8 cellular contexts compared by ENCODE assay signal in the genomic region with DNA sequence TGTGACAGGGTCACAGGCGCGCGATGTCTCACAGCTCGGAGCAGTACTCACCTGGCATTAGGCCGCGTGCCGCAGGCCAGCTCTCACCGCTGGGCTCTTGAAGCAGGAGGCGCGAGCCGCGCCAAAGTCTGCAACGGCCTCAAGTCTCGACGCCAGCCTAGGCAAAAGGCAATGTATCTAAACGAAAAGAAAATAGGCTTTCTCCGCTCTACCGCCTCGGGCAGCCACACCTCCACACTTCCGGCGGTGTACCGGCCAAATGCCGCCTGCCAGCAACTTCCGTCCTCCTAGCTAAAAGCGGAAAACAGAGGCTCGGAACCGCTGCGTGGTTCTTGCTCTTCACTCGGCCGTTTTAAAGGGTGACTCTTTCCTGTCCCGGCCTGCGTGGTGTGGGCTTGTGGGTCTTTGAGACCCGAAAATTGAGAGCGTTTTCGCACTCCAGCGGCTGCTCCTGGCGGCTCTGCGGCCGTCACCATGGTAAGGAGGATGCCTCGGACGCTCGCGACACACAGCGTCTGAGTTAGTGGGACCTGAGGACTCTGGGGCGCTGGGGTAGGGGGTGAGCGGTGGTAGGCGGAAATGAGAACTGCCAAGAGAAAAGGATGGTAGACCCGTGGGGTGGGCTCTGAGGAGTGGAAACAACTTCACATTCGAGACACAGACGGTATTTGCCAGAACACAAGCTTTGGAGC. TPM values are rescaled to one million over a fixed set of nuclear protein-coding genes. Genes with fewer than 3 reads are reported as not detected.
A peak's percentile ranks its signal among the peaks of the same experiment; 100 is the strongest.
DNase-seq lines count a peak whose midpoint lies in the region; ATAC-seq, FAIRE-seq and TF ChIP-seq lines count a peak whose summit lies in the region.

Gene GFM2 (minus strand): TSS at position 231 of the 692 bp plus-strand sequence. CDS start 3,375 bp downstream, outside the sequence.
Gene NSA2 (plus strand): TSS at position 363 of the 692 bp plus-strand sequence. CDS start 112 bp downstream, at position 475.

- H2BK12ac ChIP-seq in H1 (ENCODE audit: low read depth, low read length) (no peak within 1 kb of the TSS), mesenchymal stem cell (ENCODE audit: low read length in 2 of 2) (peak within 1 kb of the TSS in 1 of 2 experiments; percentile 10)

- H3K9me3 ChIP-seq in H1 (ENCODE audit: insufficient read depth in 2 of 2, low read depth in 1 of 2, low read length in 1 of 2) (no peaks in the 10 kb centered on the region), mesenchymal stem cell (ENCODE audit: control insufficient read depth, low read length) (no peaks in the 10 kb centered on the region)

- H3K27me3 ChIP-seq in H1 (replicated peaks in 1 of 4; ENCODE audit: control insufficient read depth in 3 of 4, extremely low read depth in 1 of 4, insufficient read depth in 3 of 4, low read length in 3 of 4) (no peaks in the 10 kb centered on the region), mesenchymal stem cell (ENCODE audit: control insufficient read depth in 1 of 2, insufficient read depth in 1 of 2, low read length in 2 of 2) (no peaks in the 10 kb centered on the region)

- H3K79me2 ChIP-seq in H1 (ENCODE audit: control insufficient read depth in 1 of 2, insufficient read depth in 2 of 2, low read length in 2 of 2): peaks cover 12 to 45% of the 10 kb centered on the region in 2 experiments

- FAIRE-seq in H1 (lab: Jason Lieb, UNC): no peak

- H3K18ac ChIP-seq in H1 (ENCODE audit: extremely low read depth, low read length): 0 out of 2 replicates have a peak within 1 kb of the TSS, but pooled peaks have one; percentile 11
- H3K18ac ChIP-seq in mesenchymal stem cell (ENCODE audit: low read depth in 1 of 2, low read length in 2 of 2): peak within 1 kb of the TSS; percentile 79 to 95

- H3K79me1 ChIP-seq in H1 (ENCODE audit: low read depth, low read length): peaks cover 3% of the 10 kb centered on the region; the same call in 1 of the 2 replicates
- H3K79me1 ChIP-seq in mesenchymal stem cell (replicated peaks; ENCODE audit: low read length, poor library complexity, severe bottlenecking): peaks cover 15% of the 10 kb centered on the region

- H2BK120ac ChIP-seq in H1 (replicated peaks; ENCODE audit: low read depth, low read length) (no peak within 1 kb of the TSS), mesenchymal stem cell (ENCODE audit: low read depth, low read length) (no peak within 1 kb of the TSS)

- CTCF ChIA-PET in H1 (lab: Charles Lee; ENCODE audit: partially characterized antibody): interaction anchor here (1.1 to 2.7 kb wide), 12 partner anchors 7 to 168 kb away, joined by 3 to 10 read pairs (median 5); no protein-coding TSS in a partner anchor

- peak in 1 of 2 experiments; percentile 69; a peak in 1 of 3 replicates for TF ChIP-seq POLR2A in H1 (IDR thresholded peaks at IDR 0.05; ENCODE audit: control extremely low read depth in 1 of 2, low read depth in 2 of 2, low read length in 2 of 2)

- H3K23ac ChIP-seq in H1 (ENCODE audit: insufficient read length) (no peak within 1 kb of the TSS), mesenchymal stem cell (ENCODE audit: low read length in 2 of 2) (peak within 1 kb of the TSS in 1 of 2 experiments; percentile 57)

- DNase-seq in COLO668 (lab: John Stamatoyannopoulos, UW; ENCODE audit: unreplicated experiment): peak; percentile 84
- peak; percentile 88 for DNase-seq in HT1080 (ENCODE audit: low read depth)
- DNase-seq in NOMO-1 treated with DMSO at 0.1 percent for 48 hours (lab: John Stamatoyannopoulos, UW; ENCODE audit: unreplicated experiment): peak; percentile 90
- peak; percentile 75 to 80 (median 79) for DNase-seq in activated CD8-positive, alpha-beta memory T cell treated with anti-CD3 and anti-CD28 coated beads for 48 hours (ENCODE audit: low read depth in 2 of 3, low spot score in 2 of 3)
- peak; percentile 84 to 95 for DNase-seq in H1 (ENCODE audit: low read depth in 1 of 2, low spot score in 2 of 2)
- peak; percentile 97 for DNase-seq in mesenchymal stem cell
- DNase-seq in stimulated activated CD8-positive, alpha-beta memory T cell treated with anti-CD3 and anti-CD28 coated beads, Interleukin-12 subunit alpha, Interleukin-12 subunit beta, amount 100 ng/mL, for 4 hours (ENCODE audit: low read depth): peak; percentile 87

- no peak within 1 kb of the TSS; the same call in 1 of the 2 replicates for H2BK15ac ChIP-seq in H1 (ENCODE audit: low read length)
- peak within 1 kb of the TSS; percentile 78 for H2BK15ac ChIP-seq in mesenchymal stem cell (ENCODE audit: low read depth, poor library complexity, severe bottlenecking)

- H4K20me1 ChIP-seq in H1 (replicated peaks in 1 of 2; ENCODE audit: control insufficient read depth in 1 of 2, insufficient read depth in 2 of 2, low read length in 2 of 2): peaks cover 0 to 3% of the 10 kb centered on the region in 2 experiments

- TF ChIP-seq RAD21 in H1 (IDR thresholded peaks at IDR 0.05 in 1 of 2, conservative IDR thresholded peaks at IDR 0.05 in 1 of 2; ENCODE audit: low read depth in 2 of 2, low read length in 2 of 2): 0 out of 4 replicates have a peak, but pooled peaks have one; percentile 0 to 4

- H3K4me2 ChIP-seq in H1 (ENCODE audit: insufficient read depth in 1 of 2, low read depth in 2 of 2, low read length in 2 of 2) (peak within 1 kb of the TSS; percentile 84 to 97), mesenchymal stem cell (ENCODE audit: low read length, poor library complexity, severe bottlenecking) (peak within 1 kb of the TSS; percentile 94)

- H4K8ac ChIP-seq in H1 (ENCODE audit: extremely low read depth, insufficient read depth, low read length): peak within 1 kb of the TSS; percentile 97
- peak within 1 kb of the TSS; percentile 98 for H4K8ac ChIP-seq in mesenchymal stem cell (ENCODE audit: low read length)

- H3K4ac ChIP-seq in H1 (replicated peaks; ENCODE audit: insufficient read length, low read depth, low read length): no peak within 1 kb of the TSS
- peak within 1 kb of the TSS in 1 of 2 experiments; percentile 96 for H3K4ac ChIP-seq in mesenchymal stem cell (ENCODE audit: low read depth in 1 of 2, low read length in 2 of 2)

- H3K14ac ChIP-seq in H1 (ENCODE audit: insufficient read length): no peak within 1 kb of the TSS
- peak within 1 kb of the TSS in 1 of 2 experiments; percentile 98 for H3K14ac ChIP-seq in mesenchymal stem cell (ENCODE audit: low read length in 2 of 2)

- H3K36me3 ChIP-seq in H1 (ENCODE audit: control insufficient read depth in 2 of 4, insufficient read depth in 4 of 4, low read length in 3 of 4) (peaks cover 0 to 29% (median 15%) of the 10 kb centered on the region in 4 experiments; a peak in 7 of 8 replicates), mesenchymal stem cell (ENCODE audit: control insufficient read depth in 1 of 2, insufficient read depth in 2 of 2, low read depth in 1 of 2, low read length in 2 of 2) (peaks cover 4 to 31% of the 10 kb centered on the region in 2 experiments)

- WGBS in H1 (ENCODE audit: extremely low coverage in 1 of 2, insufficient coverage in 1 of 2, insufficient read length in 1 of 2, insufficient replicate concordance in 2 of 2, low coverage in 1 of 2, low lambda C conversion rate in 2 of 2, missing lambda C conversion rate in 1 of 2), 2 experiments: 1% methylated on average over 47 of the region's 50 CpGs; no CpG with 5 or more reads in 1 of the 2 experiments
- WGBS in mesenchymal stem cell: under 1% methylated on average over 49 of the region's 50 CpGs

- H2AFZ ChIP-seq in H1 (ENCODE audit: low read length) (peak within 1 kb of the TSS; percentile 95), mesenchymal stem cell (ENCODE audit: low read depth, low read length) (peak within 1 kb of the TSS; percentile 97)

- peaks cover 0 to 4% (median 2%) of the 10 kb centered on the region in 4 experiments; a peak in 2 of 7 replicates for H3K4me1 ChIP-seq in H1 (replicated peaks in 1 of 4; ENCODE audit: control insufficient read depth in 3 of 4, insufficient read depth in 4 of 4, low read length in 3 of 4)
- peaks cover 9% of the 10 kb centered on the region for H3K4me1 ChIP-seq in mesenchymal stem cell (ENCODE audit: control insufficient read depth, insufficient read depth, low read depth, low read length)

- POLR2A ChIA-PET in H1 (lab: Charles Lee; ENCODE audit: partially characterized antibody): interaction anchor here (0.7 to 1.5 kb wide), 4 partner anchors 8 to 643 kb away, joined by 3 to 8 read pairs (median 6); partner anchors contain the start of gene FAM169A

- no peaks in the 10 kb centered on the region; the same call in 1 of the 2 replicates for H3K23me2 ChIP-seq in H1 (ENCODE audit: low read depth, low read length)

- H2AK5ac ChIP-seq in H1 (ENCODE audit: low read depth, low read length) (no peak within 1 kb of the TSS), mesenchymal stem cell (ENCODE audit: low read length, severe bottlenecking) (peak within 1 kb of the TSS; percentile 16)

- H4K91ac ChIP-seq in H1 (replicated peaks; ENCODE audit: insufficient read length, low read length) (no peak within 1 kb of the TSS), mesenchymal stem cell (ENCODE audit: low read length) (peak within 1 kb of the TSS; percentile 66)

- peak within 1 kb of the TSS; percentile 69 for H4K5ac ChIP-seq in H1 (ENCODE audit: insufficient read length, low read depth, low read length)

- peak; percentile 82 for ATAC-seq in GM21360 (IDR thresholded peaks at IDR 0.05; ENCODE audit: unreplicated experiment)

- H2BK5ac ChIP-seq in H1 (ENCODE audit: low read depth, low read length) (no peak within 1 kb of the TSS), mesenchymal stem cell (ENCODE audit: low read depth, low read length, poor library complexity, severe bottlenecking) (no peak within 1 kb of the TSS)

- no peak for TF ChIP-seq CTCF in H1 (IDR thresholded peaks at IDR 0.05; ENCODE audit: control extremely low read depth in 1 of 3, insufficient read depth in 1 of 3, low read depth in 1 of 3, low read length in 3 of 3)

- peak within 1 kb of the TSS; percentile 54 to 73 (median 70) for H3K9ac ChIP-seq in H1 (replicated peaks in 1 of 4; ENCODE audit: extremely low read depth in 1 of 4, low read depth in 3 of 4, low read length in 3 of 4)
- H3K9ac ChIP-seq in mesenchymal stem cell (ENCODE audit: low read length): peak within 1 kb of the TSS; percentile 93

- 0 out of 3 replicates have a peak, but pooled peaks of 1 of the 2 experiments have one; percentile 45 for TF ChIP-seq EP300 in H1 (IDR thresholded peaks at IDR 0.05; ENCODE audit: borderline replicate concordance in 1 of 2, low read depth in 2 of 2, low read length in 2 of 2)

- no peak within 1 kb of the TSS for H2BK20ac ChIP-seq in H1 (ENCODE audit: low read length)

- peak within 1 kb of the TSS; percentile 31; the same call in 1 of the 2 replicates for H3K27ac ChIP-seq in H1 (ENCODE audit: low read depth, low read length)
- peak within 1 kb of the TSS; percentile 68 for H3K27ac ChIP-seq in mesenchymal stem cell (ENCODE audit: low read length, poor library complexity, severe bottlenecking)

- H3K4me3 ChIP-seq in H1 (ENCODE audit: extremely low read depth in 1 of 4, insufficient read depth in 2 of 4, low read depth in 3 of 4, low read length in 4 of 4): peak within 1 kb of the TSS; percentile 86 to 100 (median 93)
- H3K4me3 ChIP-seq in mesenchymal stem cell (ENCODE audit: insufficient read depth in 1 of 2, low read depth in 1 of 2, low read length in 2 of 2): peak within 1 kb of the TSS; percentile 95 to 98

- no peak within 1 kb of the TSS for H3K56ac ChIP-seq in H1 (replicated peaks; ENCODE audit: insufficient read length, low read depth, low read length)

RNA-seq across cellular contexts. Expression of gene GFM2, which starts in this region (rescaled TPM):
- total RNA-seq in HT1080 (2014; rRNA removed; shearing (Covaris generic)): 38.8 and 44.5 TPM in 2 replicates
- 29.8 and 33.2 TPM in 2 replicates for polyA plus RNA-seq in HT1080 (2015; cell fraction: cytosol; rRNA removed)
- polyA plus RNA-seq in HT1080 (2015; cell fraction: nucleus; rRNA removed): 85.1 and 88.4 TPM in 2 replicates
- 29.5 and 30.6 TPM in 2 replicates for total RNA-seq in H1 (2021; fragmentation: NEBNext Ultra II Directional; extraction: Animal tissue kit (Norgen Biotek cat#: 25700))
- polyA plus RNA-seq in H1 (2011; rRNA removed): 13.2 and 17.8 TPM in 2 replicates
- polyA plus RNA-seq in H1 (2011; cell fraction: cytosol; rRNA removed): 24.9 TPM
- 26.6 TPM for polyA plus RNA-seq in H1 (2011; cell fraction: nucleus; rRNA removed)
- 17.0 to 24.7 TPM (median 19.4 TPM) in 4 replicates for polyA plus RNA-seq in H1 (2012, experiment 1 of 2)
- 2.7 TPM for polyA plus RNA-seq in H1 (2012, experiment 2 of 2)
- polyA plus RNA-seq in H1 (2013, experiment 1 of 2): 27.1 TPM
- polyA plus RNA-seq in H1 (2013, experiment 2 of 2): 26.5 TPM
- polyA minus RNA-seq in H1 (2011; rRNA and poly(A)+ RNA removed): 21.9 and 38.5 TPM in 2 replicates
- polyA minus RNA-seq in H1 (2011; cell fraction: cytosol; rRNA and poly(A)+ RNA removed): 14.7 TPM
- polyA minus RNA-seq in H1 (2011; cell fraction: nucleus; rRNA and poly(A)+ RNA removed): 34.4 TPM
- polyA plus RNA-seq in mesenchymal stem cell (2013, experiment 1 of 2): 13.5 TPM
- 12.7 TPM for polyA plus RNA-seq in mesenchymal stem cell (2013, experiment 2 of 2)

RNA-seq across cellular contexts. Expression of gene NSA2, which starts in this region (rescaled TPM):
- total RNA-seq in HT1080 (2014; rRNA removed; shearing (Covaris generic)): 95.9 and 96.6 TPM in 2 replicates
- 123 and 143 TPM in 2 replicates for polyA plus RNA-seq in HT1080 (2015; cell fraction: cytosol; rRNA removed)
- polyA plus RNA-seq in HT1080 (2015; cell fraction: nucleus; rRNA removed): 59.6 and 69.1 TPM in 2 replicates
- 66.6 and 68.7 TPM in 2 replicates for total RNA-seq in H1 (2021; fragmentation: NEBNext Ultra II Directional; extraction: Animal tissue kit (Norgen Biotek cat#: 25700))
- polyA plus RNA-seq in H1 (2011; rRNA removed): 8.7 and 17.0 TPM in 2 replicates
- 70.0 TPM for polyA plus RNA-seq in H1 (2011; cell fraction: cytosol; rRNA removed)
- 15.3 TPM for polyA plus RNA-seq in H1 (2011; cell fraction: nucleus; rRNA removed)
- polyA plus RNA-seq in H1 (2012, experiment 1 of 2): 48.2 to 62.8 TPM (median 51.4 TPM) in 4 replicates
- polyA plus RNA-seq in H1 (2012, experiment 2 of 2): 4.8 TPM
- polyA plus RNA-seq in H1 (2013, experiment 1 of 2): 121 TPM
- polyA plus RNA-seq in H1 (2013, experiment 2 of 2): 113 TPM
- 3.7 and 4.8 TPM in 2 replicates for polyA minus RNA-seq in H1 (2011; rRNA and poly(A)+ RNA removed)
- polyA minus RNA-seq in H1 (2011; cell fraction: cytosol; rRNA and poly(A)+ RNA removed): 20.0 TPM
- polyA minus RNA-seq in H1 (2011; cell fraction: nucleus; rRNA and poly(A)+ RNA removed): 21.6 TPM
- 134 TPM for polyA plus RNA-seq in mesenchymal stem cell (2013, experiment 1 of 2)
- polyA plus RNA-seq in mesenchymal stem cell (2013, experiment 2 of 2): 120 TPM

Comparison
In these comparisons a context has a peak if more than half of its experiments do, and no peak if none do; other contexts are left out.
1. Peak in every context shown above with its lines: DNase-seq, ATAC-seq, H3K4me3 ChIP-seq and H3K27ac ChIP-seq.